In genomic region chr20:8163543-8163942, GRCh38 we compare ENCODE assay signal across 33 cellular contexts.
"Had no signal": no experiment of that assay in that cellular context is flagged by ENCODE, and none has a peak within 500 bp of the region (broad histone marks: within the 10 kb centered on the region; RNA-seq: fewer than 3 reads in every experiment).

No MANE protein-coding gene starts in this region.

- H3K4me3 ChIP-seq: adrenal gland, ascending aorta, body of pancreas, breast epithelium, cardiac muscle cell had no signal

- H3K27me3 ChIP-seq: adrenal gland, ascending aorta, body of pancreas, brain microvascular endothelial cell, breast epithelium, cardiac muscle cell had no signal

- ATAC-seq: activated naive CD4-positive, alpha-beta T cell treated with anti-CD3 and anti-CD28 coated beads, Interleukin-2, amount 50 U/mL, for 72 hours; activated naive CD8-positive, alpha-beta T cell treated with anti-CD3 and anti-CD28 coated beads, Interleukin-2, amount 50 U/mL, for 24 hours; activated T-cell treated with anti-CD3 and anti-CD28 coated beads, Interleukin-2, amount 50 U/mL, for 4 hours; activated T-cell treated with anti-CD3 and anti-CD28 coated beads, Interleukin-2, amount 50 U/mL, for 72 hours; activated T-helper 17 cell treated with anti-CD3 and anti-CD28 coated beads, Interleukin-2, amount 50 U/mL, for 72 hours; body of pancreas had no signal

- DNase-seq: activated effector memory CD4-positive, alpha-beta T cell treated with anti-CD3 and anti-CD28 coated beads, Interleukin-2, amount 50 U/mL, for 16 hours; activated effector memory CD4-positive, alpha-beta T cell treated with Interleukin-2 at 50 U/mL for 16 hours; activated gamma-delta T cell; activated gamma-delta T cell treated with Interleukin-2 at 50 U/mL for 16 hours; activated naive CD4-positive, alpha-beta T cell; activated naive CD4-positive, alpha-beta T cell treated with anti-CD3 and anti-CD28 coated beads for 36 hours; activated naive CD4-positive, alpha-beta T cell treated with anti-CD3 and anti-CD28 coated beads, Interleukin-2, amount 10 ng/mL, durations not matched to agents 7 days and 5 days; activated naive CD4-positive, alpha-beta T cell treated with anti-CD3 and anti-CD28 coated beads, Interleukin-2, amount 50 U/mL, for 16 hours; activated naive CD4-positive, alpha-beta T cell treated with Interleukin-2 at 50 U/mL for 16 hours; activated naive CD8-positive, alpha-beta T cell treated with anti-CD3 and anti-CD28 coated beads for 36 hours; activated naive CD8-positive, alpha-beta T cell treated with anti-CD3 and anti-CD28 coated beads, Interleukin-2, amount 10 ng/mL, durations not matched to agents 7 days and 5 days; activated naive CD8-positive, alpha-beta T cell treated with anti-CD3 and anti-CD28 coated beads, Interleukin-2, amount 50 U/mL, for 24 hours; activated T-cell treated with anti-CD3 and anti-CD28 coated beads, Interleukin-2, amount 50 U/mL, for 24 hours; activated T-cell treated with anti-CD3 and anti-CD28 coated beads, Interleukin-2, amount 50 U/mL, for 4 hours; activated T-cell treated with anti-CD3 and anti-CD28 coated beads, Interleukin-2, amount 50 U/mL, for 48 hours; activated T-cell treated with anti-CD3 and anti-CD28 coated beads, Interleukin-2, amount 50 U/mL, for 72 hours; adrenal gland; amniotic stem cell; amygdala; anterior cingulate cortex; aorta; brain microvascular endothelial cell; caudate nucleus; central memory CD4-positive, alpha-beta T cell; cerebellar nuclear complex had no signal

- H3K9me3 ChIP-seq: adrenal gland, ascending aorta, body of pancreas, breast epithelium had no signal

- H3K36me3 ChIP-seq: adrenal gland, ascending aorta, brain microvascular endothelial cell, breast epithelium, cardiac muscle cell had no signal

- H3K27ac ChIP-seq: adrenal gland, ascending aorta, body of pancreas, brain microvascular endothelial cell, breast epithelium, cardiac muscle cell had no signal

- FAIRE-seq: astrocyte, bronchial epithelial cell had no signal

- H3K4me1 ChIP-seq: ascending aorta, breast epithelium had no signal
